3 cellular contexts compared by ENCODE assay signal in genomic region chr10:17687117-17687831, GRCh38.
TF ChIP-seq lines count a peak whose summit lies in the region.

No MANE protein-coding gene starts in this region.

TF ChIP-seq in IMR-90, 13 proteins besides CTCF, POLR2A, EP300 and RAD21:
- TF ChIP-seq SMC3 (IDR thresholded peaks at IDR 0.05; ENCODE audit: low read depth, low read length), result no peak
- no peak for TF ChIP-seq USF2 (IDR thresholded peaks at IDR 0.05; ENCODE audit: low read depth, low read length)
- peak; percentile 46; the same call in 1 of the 2 replicates for TF ChIP-seq NFE2L2 (IDR thresholded peaks at IDR 0.05; ENCODE audit: low read depth, low read length)
- TF ChIP-seq CEBPB (IDR thresholded peaks at IDR 0.05; ENCODE audit: low read depth, low read length), result no peak

TF ChIP-seq in K562, 482 proteins besides CTCF, POLR2A, EP300 and RAD21:
- TF ChIP-seq FOSL1 (tag; conservative IDR thresholded peaks at IDR 0.05) (no peak), ZNF639 (CRISPR knock-in tag; conservative IDR thresholded peaks at IDR 0.05 in 1 of 2, IDR thresholded peaks at IDR 0.05 in 1 of 2) (no peak), SRF (CRISPR knock-in tag; IDR thresholded peaks at IDR 0.05) (no peak), MAFG (tag; conservative IDR thresholded peaks at IDR 0.05) (peak; percentile 64), ZNF57 (CRISPR knock-in tag; IDR thresholded peaks at IDR 0.05) (no peak), ID3 (CRISPR knock-in tag; IDR thresholded peaks at IDR 0.05) (no peak), ID3 (tag; IDR thresholded peaks at IDR 0.05) (no peak), MTA2 (IDR thresholded peaks at IDR 0.05; ENCODE audit: low read depth) (no peak), C11orf30 (IDR thresholded peaks at IDR 0.05; ENCODE audit: low read depth) (peak; percentile 43), MEF2D (tag; conservative IDR thresholded peaks at IDR 0.05; ENCODE audit: low read depth) (no peak), ZNF324 (CRISPR knock-in tag; IDR thresholded peaks at IDR 0.05) (no peak), FOXM1 (IDR thresholded peaks at IDR 0.05; ENCODE audit: low read depth) (no peak), FOXM1 (CRISPR knock-in tag; IDR thresholded peaks at IDR 0.05; ENCODE audit: low read depth) (no peak), GMEB1 (CRISPR knock-in tag; IDR thresholded peaks at IDR 0.05) (no peak), ZNF316 (IDR thresholded peaks at IDR 0.05) (peak; percentile 77), MBD2 (IDR thresholded peaks at IDR 0.05; ENCODE audit: borderline replicate concordance, low read depth) (no peak), FOXK1 (CRISPR knock-in tag; IDR thresholded peaks at IDR 0.05; ENCODE audit: borderline replicate concordance) (no peak), E2F4 (CRISPR knock-in tag; IDR thresholded peaks at IDR 0.05; ENCODE audit: low read depth) (no peak), CBX1 (IDR thresholded peaks at IDR 0.05; ENCODE audit: low read depth) (no peak), TCF7L2 (IDR thresholded peaks at IDR 0.05; ENCODE audit: low read depth, low read length) (no peak), MTA1 (IDR thresholded peaks at IDR 0.05; ENCODE audit: borderline replicate concordance) (no peak), KLF6 (CRISPR knock-in tag; IDR thresholded peaks at IDR 0.05; ENCODE audit: borderline replicate concordance) (no peak)

TF ChIP-seq in GM23338, 12 proteins besides CTCF, POLR2A, EP300 and RAD21:
- TF ChIP-seq STAT1 (IDR thresholded peaks at IDR 0.05; ENCODE audit: unreplicated experiment), result no peak
- TF ChIP-seq ETS1 (IDR thresholded peaks at IDR 0.05), result no peak
- TF ChIP-seq ZNF114 (CRISPR knock-in tag; IDR thresholded peaks at IDR 0.05), result no peak
- no peak for TF ChIP-seq NANOG (IDR thresholded peaks at IDR 0.05; ENCODE audit: borderline replicate concordance)
- TF ChIP-seq ZNF331 (CRISPR knock-in tag; IDR thresholded peaks at IDR 0.05; ENCODE audit: low read depth), result no peak
- TF ChIP-seq REST (IDR thresholded peaks at IDR 0.05; ENCODE audit: unreplicated experiment), result no peak
- no peak for TF ChIP-seq CREB1 (CRISPR knock-in tag; IDR thresholded peaks at IDR 0.05; ENCODE audit: low read depth)
- TF ChIP-seq EZH2 (IDR thresholded peaks at IDR 0.05; ENCODE audit: low read depth, unreplicated experiment), result no peak
- no peak for TF ChIP-seq JUNB (IDR thresholded peaks at IDR 0.05; ENCODE audit: unreplicated experiment)
- no peak for TF ChIP-seq ZNF462 (CRISPR knock-in tag; IDR thresholded peaks at IDR 0.05)
- TF ChIP-seq EZH2phosphoT487 (IDR thresholded peaks at IDR 0.05; ENCODE audit: unreplicated experiment), result no peak
- TF ChIP-seq POLR2AphosphoS5 (IDR thresholded peaks at IDR 0.05; ENCODE audit: low read depth), result no peak
